In the genomic region with DNA sequence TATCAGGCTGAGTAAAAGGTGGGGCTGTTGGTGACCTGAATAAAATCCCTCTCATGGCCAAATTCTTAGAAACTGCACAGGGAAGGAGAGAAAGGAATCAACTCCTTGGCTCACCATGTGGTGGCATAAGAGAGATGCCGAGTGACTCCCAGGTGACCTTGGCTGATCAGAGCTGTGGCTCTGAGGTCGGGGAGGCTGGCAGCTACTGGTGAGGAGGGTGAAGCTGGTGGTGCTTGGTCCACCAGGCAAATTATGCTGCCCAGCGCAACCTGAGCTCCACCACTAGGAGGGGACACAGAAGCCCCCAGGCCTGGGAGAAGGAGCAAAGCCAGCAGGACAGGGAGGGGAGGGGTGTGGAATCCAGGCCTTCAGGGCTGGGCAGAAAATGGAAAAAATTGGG, we compare ENCODE assay signal across 9 cellular contexts.
A peak's percentile ranks its signal among the peaks of the same experiment; 100 is the strongest.
DNase-seq lines count a peak whose midpoint lies in the region; ATAC-seq and TF ChIP-seq lines count a peak whose summit lies in the region.
"Had no signal": no experiment of that assay in that cellular context is flagged by ENCODE, and none has a peak within 500 bp of the region (broad histone marks: within the 10 kb centered on the region; RNA-seq: fewer than 3 reads in every experiment).

No MANE protein-coding gene starts in this region.

- H3K4me2 ChIP-seq in Karpas-422 (ENCODE audit: low read depth, low read length, poor library complexity, severe bottlenecking): no peak overlapping the region

- H3K9me3 ChIP-seq in heart right ventricle: no peaks in the 10 kb centered on the region
- no peaks in the 10 kb centered on the region for H3K9me3 ChIP-seq in Karpas-422 (ENCODE audit: low read length)
- H3K9me3 ChIP-seq: upper lobe of left lung had no signal

- H3K27me3 ChIP-seq in heart right ventricle (no peaks in the 10 kb centered on the region), Karpas-422 (ENCODE audit: low read length) (no peaks in the 10 kb centered on the region)
- H3K27me3 ChIP-seq: upper lobe of left lung had no signal

- peak; percentile 47 for DNase-seq in 8988T
- DNase-seq in GM10266 (ENCODE audit: extremely low spot score): no peak
- DNase-seq in RKO (ENCODE audit: low spot score): peak; percentile 16
- DNase-seq in heart right ventricle: peak; percentile 31 to 42
- DNase-seq in sciatic nerve (ENCODE audit: low spot score): no peak
- DNase-seq in Karpas-422: no peak
- DNase-seq in amniotic stem cell (lab: John Stamatoyannopoulos, UW): no peak
- DNase-seq: upper lobe of left lung had no signal

- no peaks in the 10 kb centered on the region for H3K79me2 ChIP-seq in Karpas-422 (ENCODE audit: low read length)

- no peak overlapping the region for H3K9ac ChIP-seq in Karpas-422 (ENCODE audit: low read length)

- 49 to 58% methylated on average over 3 of the region's 3 CpGs for WGBS in heart right ventricle, 2 donors

- peak; percentile 39 to 92 (median 80) for ATAC-seq in heart right ventricle
- ATAC-seq in HG03025 (IDR thresholded peaks at IDR 0.05; ENCODE audit: low FRiP score, unreplicated experiment): no peak
- no peak for ATAC-seq in sciatic nerve

- TF ChIP-seq CTCF in GM10266 (IDR thresholded peaks at IDR 0.05; ENCODE audit: control insufficient read depth, insufficient read depth, low read depth, missing control alignments): peak; percentile 5
- TF ChIP-seq CTCF in heart right ventricle (IDR thresholded peaks at IDR 0.05): peak in 5 of 9 donors; percentile 22 to 48 (median 38)

- H3K36me3 ChIP-seq in heart right ventricle: no peaks in the 10 kb centered on the region
- H3K36me3 ChIP-seq in Karpas-422 (ENCODE audit: insufficient read depth, low read length): no peaks in the 10 kb centered on the region
- H3K36me3 ChIP-seq: upper lobe of left lung had no signal

- peaks cover 0 to 24% (median 0%) of the 10 kb centered on the region in 9 donors for H3K4me1 ChIP-seq in heart right ventricle
- H3K4me1 ChIP-seq in Karpas-422 (ENCODE audit: low read length): no peaks in the 10 kb centered on the region
- H3K4me1 ChIP-seq: upper lobe of left lung had no signal

- no peaks in the 10 kb centered on the region for H3K9me2 ChIP-seq in Karpas-422 (replicated peaks; ENCODE audit: insufficient read depth, low read length)

- H3K27ac ChIP-seq in heart right ventricle: peak overlapping the region in 4 of 10 donors; percentile 6 to 68 (median 51)
- no peak overlapping the region for H3K27ac ChIP-seq in Karpas-422 (ENCODE audit: low read length)
- H3K27ac ChIP-seq: upper lobe of left lung had no signal

- no peaks in the 10 kb centered on the region for H4K20me1 ChIP-seq in Karpas-422 (ENCODE audit: insufficient read depth, low read depth, low read length)

- intact Hi-C loops in heart right ventricle (cut with DNase I) (loop anchor here in 8 of 10 donors (5.0 to 10.0 kb wide), 8 partner anchors 213 to 546 kb away; a partner anchor contains a TSS), sciatic nerve (cut with DNase I) (no loop called here)

- no peak overlapping the region for H2AFZ ChIP-seq in Karpas-422 (ENCODE audit: low read length)

- no peak overlapping the region for H3K4me3 ChIP-seq in heart right ventricle
- no peak overlapping the region for H3K4me3 ChIP-seq in Karpas-422 (ENCODE audit: low read length)
- H3K4me3 ChIP-seq: upper lobe of left lung had no signal

Comparison
In these comparisons a context has a peak if more than half of its experiments do, and no peak if none do; other contexts are left out.
1. DNase-seq: peak in 8988T (single experiment), RKO (single experiment) and heart right ventricle (2 of 2); none in GM10266 (single experiment), sciatic nerve (single experiment), Karpas-422 (single experiment) and amniotic stem cell (single experiment).
2. ATAC-seq: peak in heart right ventricle (8 of 8); none in HG03025 (single experiment) and sciatic nerve (single experiment).